In genomic region chr12:51620448-51620847, GRCh38 we compare ENCODE assay signal across 25 cellular contexts. TPM values are rescaled to one million over a fixed set of nuclear protein-coding genes. Genes with fewer than 3 reads are reported as not detected.
DNase-seq lines count a peak whose midpoint lies in the region; ATAC-seq and TF ChIP-seq lines count a peak whose summit lies in the region.
"Had no signal": no experiment of that assay in that cellular context is flagged by ENCODE, and none has a peak within 500 bp of the region (broad histone marks: within the 10 kb centered on the region; RNA-seq: fewer than 3 reads in every experiment).

No MANE protein-coding gene starts in this region.

- DNase-seq in ELR (ENCODE audit: low read depth) (peak; percentile 39), fibroblast of villous mesenchyme (ENCODE audit: low read depth) (peak; percentile 57), NCI-H128 (lab: John Stamatoyannopoulos, UW; ENCODE audit: unreplicated experiment) (no peak), NCI-H2081 treated with DMSO at 0.1 percent for 48 hours (lab: John Stamatoyannopoulos, UW) (no peak), progenitor cell of endocrine pancreas (ENCODE audit: low spot score, unreplicated experiment) (no peak)
- DNase-seq: activated CD4-positive, alpha-beta T cell treated with anti-CD3 and anti-CD28 coated beads, Interleukin-2, amount 50 U/mL, for 1 hour; activated CD8-positive, alpha-beta memory T cell treated with anti-CD3 and anti-CD28 coated beads, Interleukin-2, amount 50 U/mL, for 48 hours; activated effector memory CD4-positive, alpha-beta T cell treated with anti-CD3 and anti-CD28 coated beads, Interleukin-2, amount 50 U/mL, for 16 hours; amniotic stem cell; BE2C; Caco-2; dorsolateral prefrontal cortex; NCI-H187 treated with DMSO at 0.1 percent for 48 hours; NCI-H345; stimulated activated CD4-positive, alpha-beta T cell treated with anti-CD3 and anti-CD28 coated beads, Interleukin-1b, Interleukin-23, amount 100 ng/mL, for 48 hours; stimulated activated naive CD4-positive, alpha-beta T cell; tibial artery had no signal

- H3K4me1 ChIP-seq in subcutaneous abdominal adipose tissue (ENCODE audit: control insufficient read depth in 5 of 5, insufficient read depth in 5 of 5, low read length in 5 of 5) = peaks cover 0 to 17% (median 16%) of the 10 kb centered on the region in 5 donors
- H3K4me1 ChIP-seq: BE2C, gastroesophageal sphincter, parathyroid adenoma, tibial artery had no signal

- TF ChIP-seq CTCF in fibroblast of villous mesenchyme (IDR thresholded peaks at IDR 0.05; ENCODE audit: insufficient read depth, low read depth, low read length) (no peak), progenitor cell of endocrine pancreas (IDR thresholded peaks at IDR 0.05; ENCODE audit: unreplicated experiment) (no peak)

- no peaks in the 10 kb centered on the region for H3K27me3 ChIP-seq in subcutaneous abdominal adipose tissue (ENCODE audit: control insufficient read depth in 5 of 5, insufficient read depth in 4 of 5, low read length in 5 of 5)
- H3K27me3 ChIP-seq: BE2C, dorsolateral prefrontal cortex had no signal

- peak; percentile 22; the same call in 2 of the 3 replicates for ATAC-seq in SK-N-SH treated with all-trans-retinoic acid at 6 μM for 48 hours
- ATAC-seq: gastroesophageal sphincter; K562; natural killer cell treated with Interleukin-12 subunit alpha and Interleukin-12 subunit beta and Interleukin-15 and Interleukin-18, amount 100 ng/mL, for 72 hours; Panc1 had no signal

- no peak overlapping the region for H3K4me3 Mint-ChIP-seq in progenitor cell of endocrine pancreas (ENCODE audit: low read depth)
- H3K4me3 Mint-ChIP-seq: memory B cell; natural killer cell treated with Interleukin-12 subunit alpha and Interleukin-12 subunit beta and Interleukin-15 and Interleukin-18, amount 100 ng/mL, for 72 hours had no signal

- H3K27ac Mint-ChIP-seq in progenitor cell of endocrine pancreas = no peak overlapping the region
- H3K27ac Mint-ChIP-seq: memory B cell; natural killer cell treated with Interleukin-12 subunit alpha and Interleukin-12 subunit beta and Interleukin-15 and Interleukin-18, amount 100 ng/mL, for 72 hours had no signal

- peak overlapping the region in 2 of 5 donors; percentile 22 to 47 for H3K9ac ChIP-seq in subcutaneous abdominal adipose tissue (ENCODE audit: low read length in 5 of 5)
- H3K9ac ChIP-seq: parathyroid adenoma had no signal

- peaks cover 4% of the 10 kb centered on the region for H3K9me3 Mint-ChIP-seq in progenitor cell of endocrine pancreas (ENCODE audit: low read depth)
- H3K9me3 Mint-ChIP-seq: natural killer cell treated with Interleukin-12 subunit alpha and Interleukin-12 subunit beta and Interleukin-15 and Interleukin-18, amount 100 ng/mL, for 72 hours had no signal

- H3K27ac ChIP-seq in subcutaneous abdominal adipose tissue (ENCODE audit: low read depth, low read length) = peak overlapping the region; percentile 85
- H3K27ac ChIP-seq: dorsolateral prefrontal cortex, gastroesophageal sphincter, parathyroid adenoma, tibial artery had no signal

- H3K4me3 ChIP-seq in fibroblast of villous mesenchyme (ENCODE audit: low read depth, low read length) (no peak overlapping the region), subcutaneous abdominal adipose tissue (ENCODE audit: low read depth in 1 of 5, low read length in 5 of 5) (no peak overlapping the region)
- H3K4me3 ChIP-seq: dorsolateral prefrontal cortex, gastroesophageal sphincter, K562, tibial artery had no signal

- no peaks in the 10 kb centered on the region for H3K36me3 ChIP-seq in subcutaneous abdominal adipose tissue (ENCODE audit: control insufficient read depth in 5 of 5, insufficient read depth in 5 of 5, low read length in 5 of 5)
- H3K36me3 ChIP-seq: BE2C, gastroesophageal sphincter, tibial artery had no signal

- no peaks in the 10 kb centered on the region for H3K27me3 Mint-ChIP-seq in progenitor cell of endocrine pancreas

- no peaks in the 10 kb centered on the region for H3K36me3 Mint-ChIP-seq in progenitor cell of endocrine pancreas (ENCODE audit: insufficient read depth)
- H3K36me3 Mint-ChIP-seq: natural killer cell treated with Interleukin-12 subunit alpha and Interleukin-12 subunit beta and Interleukin-15 and Interleukin-18, amount 100 ng/mL, for 72 hours had no signal

- H3K9me3 ChIP-seq in subcutaneous abdominal adipose tissue (ENCODE audit: control insufficient read depth in 5 of 5, low read length in 5 of 5) = no peaks in the 10 kb centered on the region
- H3K9me3 ChIP-seq: BE2C, Caco-2, gastroesophageal sphincter, tibial artery had no signal

- H3K4me1 Mint-ChIP-seq in progenitor cell of endocrine pancreas (ENCODE audit: low read depth) = peaks cover under 1% of the 10 kb centered on the region

TF ChIP-seq in SK-N-SH treated with all-trans-retinoic acid at 6 μM for 48 hours, 23 proteins besides CTCF, POLR2A, EP300 and RAD21 (continues in another document):
- no peak for TF ChIP-seq TCF4 (CRISPR knock-in tag; IDR thresholded peaks at IDR 0.05; ENCODE audit: borderline replicate concordance)
- no peak for TF ChIP-seq TOX (CRISPR knock-in tag; IDR thresholded peaks at IDR 0.05; ENCODE audit: borderline replicate concordance)
- no peak for TF ChIP-seq ZFP30 (CRISPR knock-in tag; IDR thresholded peaks at IDR 0.05)
- TF ChIP-seq ZC3H10 (CRISPR knock-in tag; IDR thresholded peaks at IDR 0.05) = no peak
- no peak for TF ChIP-seq ZNF565 (CRISPR knock-in tag; conservative IDR thresholded peaks at IDR 0.05; ENCODE audit: low read depth)
- TF ChIP-seq TSHZ2 (CRISPR knock-in tag; IDR thresholded peaks at IDR 0.05) = no peak
- no peak for TF ChIP-seq POU6F1 (CRISPR knock-in tag; IDR thresholded peaks at IDR 0.05; ENCODE audit: borderline replicate concordance, low read depth)
- TF ChIP-seq PATZ1 (CRISPR knock-in tag; IDR thresholded peaks at IDR 0.05; ENCODE audit: borderline replicate concordance) = no peak
- TF ChIP-seq SNAI2 (CRISPR knock-in tag; IDR thresholded peaks at IDR 0.05) = no peak
- TF ChIP-seq ZFP3 (CRISPR knock-in tag; IDR thresholded peaks at IDR 0.05) = no peak
- TF ChIP-seq ZNF70 (CRISPR knock-in tag; IDR thresholded peaks at IDR 0.05) = no peak
- no peak for TF ChIP-seq ISL1 (CRISPR knock-in tag; IDR thresholded peaks at IDR 0.05)
- TF ChIP-seq ZNF8 (CRISPR knock-in tag; IDR thresholded peaks at IDR 0.05) = no peak

RNA-seq across cellular contexts. Expression of gene SCN8A, which starts 29.4 kb away (rescaled TPM):
- total RNA-seq in fibroblast of villous mesenchyme (23.5 and 33.7 TPM in 2 replicates), progenitor cell of endocrine pancreas (8.1 and 9.8 TPM in 2 replicates)

Comparison
In these comparisons a context has a peak if more than half of its experiments do, and no peak if none do; other contexts are left out.
1. DNase-seq: peak in ELR (single experiment) and fibroblast of villous mesenchyme (single experiment); none in NCI-H128 (single experiment), NCI-H2081 treated with DMSO at 0.1 percent for 48 hours (single experiment) and progenitor cell of endocrine pancreas (single experiment).